Comparison of ENCODE assay signal across 22 cellular contexts in genomic region chr12:1807107-1807478, GRCh38. TPM values are rescaled to one million over a fixed set of nuclear protein-coding genes. Genes with fewer than 3 reads are reported as not detected.
DNase-seq lines count a peak whose midpoint lies in the region; ATAC-seq and TF ChIP-seq lines count a peak whose summit lies in the region.
"Had no signal": no experiment of that assay in that cellular context is flagged by ENCODE, and none has a peak within 500 bp of the region (broad histone marks: within the 10 kb centered on the region; RNA-seq: fewer than 3 reads in every experiment).

No MANE protein-coding gene starts in this region.

- H3K9me3 ChIP-seq in heart right ventricle (no peaks in the 10 kb centered on the region), aorta (ENCODE audit: control insufficient read depth, low read length) (no peaks in the 10 kb centered on the region)

- H3K4me3 Mint-ChIP-seq in activated T-helper 17 cell treated with anti-CD3 and anti-CD28 coated beads, Interleukin-2, amount 50 U/mL, for 72 hours = no peak overlapping the region
- H3K4me3 Mint-ChIP-seq in natural killer cell treated with Interleukin-12 subunit alpha and Interleukin-12 subunit beta and Interleukin-15 and Interleukin-18, amount 100 ng/mL, for 72 hours = no peak overlapping the region
- H3K4me3 Mint-ChIP-seq: GM23338 had no signal

- H3K36me3 ChIP-seq in heart right ventricle (no peaks in the 10 kb centered on the region), aorta (ENCODE audit: control insufficient read depth in 1 of 2, insufficient read depth in 2 of 2, low read length in 1 of 2) (no peaks in the 10 kb centered on the region)

- WGBS in heart right ventricle, 2 donors = 85 to 88% methylated on average over 5 of the region's 5 CpGs
- whole genome bisulfite sequencing in aorta, 2 donors = 91 to 95% methylated on average over 5 of the region's 5 CpGs

- H3K9me3 Mint-ChIP-seq in activated T-helper 17 cell treated with anti-CD3 and anti-CD28 coated beads, Interleukin-2, amount 50 U/mL, for 72 hours = peaks cover 5% of the 10 kb centered on the region
- no peaks in the 10 kb centered on the region for H3K9me3 Mint-ChIP-seq in natural killer cell treated with Interleukin-12 subunit alpha and Interleukin-12 subunit beta and Interleukin-15 and Interleukin-18, amount 100 ng/mL, for 72 hours
- H3K9me3 Mint-ChIP-seq: GM23338 had no signal

- ATAC-seq in left cardiac atrium (no peak), heart right ventricle (no peak), aorta (ENCODE audit: low FRiP score) (no peak)
- no peak for ATAC-seq in activated T-helper 17 cell treated with anti-CD3 and anti-CD28 coated beads, Interleukin-2, amount 50 U/mL, for 72 hours (replicated peaks)
- no peak for ATAC-seq in natural killer cell treated with Interleukin-12 subunit alpha and Interleukin-12 subunit beta and Interleukin-15 and Interleukin-18, amount 100 ng/mL, for 72 hours
- ATAC-seq: GM12878, GM23338 had no signal

- intact Hi-C loops in left cardiac atrium (cut with DNase I) (loop anchor here in 1 of 2 donors (5.0 kb wide), 1 partner anchor 110 kb away; the partner anchor contains the start of gene CACNA2D4), heart right ventricle (cut with DNase I) (loop anchor here in 4 of 10 donors (10.0 kb wide), 4 partner anchors 218 to 978 kb away; no protein-coding TSS in a partner anchor), aorta (cut with DNase I) (no loop called here)

- H3K4me3 ChIP-seq in heart right ventricle = no peak overlapping the region
- no peak overlapping the region for H3K4me3 ChIP-seq in aorta (ENCODE audit: low read length in 2 of 2)
- H3K4me3 ChIP-seq: GM12878, GM23338 had no signal

- H3K27me3 Mint-ChIP-seq in activated T-helper 17 cell treated with anti-CD3 and anti-CD28 coated beads, Interleukin-2, amount 50 U/mL, for 72 hours = no peaks in the 10 kb centered on the region
- no peaks in the 10 kb centered on the region for H3K27me3 Mint-ChIP-seq in natural killer cell treated with Interleukin-12 subunit alpha and Interleukin-12 subunit beta and Interleukin-15 and Interleukin-18, amount 100 ng/mL, for 72 hours

- H3K36me3 Mint-ChIP-seq in activated T-helper 17 cell treated with anti-CD3 and anti-CD28 coated beads, Interleukin-2, amount 50 U/mL, for 72 hours (ENCODE audit: low read depth) = no peaks in the 10 kb centered on the region
- H3K36me3 Mint-ChIP-seq in natural killer cell treated with Interleukin-12 subunit alpha and Interleukin-12 subunit beta and Interleukin-15 and Interleukin-18, amount 100 ng/mL, for 72 hours = no peaks in the 10 kb centered on the region

- peaks cover 3 to 58% (median 14%) of the 10 kb centered on the region in 9 donors for H3K4me1 ChIP-seq in heart right ventricle
- H3K4me1 ChIP-seq in aorta (ENCODE audit: control insufficient read depth in 1 of 2, insufficient read depth in 2 of 2, low read length in 2 of 2) = no peaks in the 10 kb centered on the region

- TF ChIP-seq CTCF in heart right ventricle (IDR thresholded peaks at IDR 0.05) = no peak

- peak; percentile 3 for DNase-seq in left cardiac atrium
- no peak for DNase-seq in heart right ventricle
- DNase-seq in natural killer cell treated with Interleukin-12 subunit alpha and Interleukin-12 subunit beta and Interleukin-15 and Interleukin-18, amount 100 ng/mL, for 72 hours (ENCODE audit: low spot score) = peak; percentile 37
- peak; percentile 29 to 59 for DNase-seq in aorta
- DNase-seq in RPMI8226 = no peak
- no peak for DNase-seq in hypothalamus (lab: John Stamatoyannopoulos, UW)
- DNase-seq in ureter (ENCODE audit: low spot score) = no peak
- DNase-seq: C1 segment of cervical spinal cord; DMS 273 treated with DMSO at 0.1 percent for 48 hours; GDM1; KBM-7; NCI-H1105 treated with DMSO at 0.1 percent for 48 hours; NCI-H1930; NCI-H2171; NCI-H446; NCI-H69; NK-92 treated with Interleukin-12 subunit alpha and Interleukin-12 subunit beta, amount 100 ng/mL, for 24 hours; SIG-M5 had no signal

- peaks cover 20% of the 10 kb centered on the region for H3K4me1 Mint-ChIP-seq in activated T-helper 17 cell treated with anti-CD3 and anti-CD28 coated beads, Interleukin-2, amount 50 U/mL, for 72 hours
- peaks cover 20 to 34% of the 10 kb centered on the region in 2 donors for H3K4me1 Mint-ChIP-seq in natural killer cell treated with Interleukin-12 subunit alpha and Interleukin-12 subunit beta and Interleukin-15 and Interleukin-18, amount 100 ng/mL, for 72 hours (ENCODE audit: low read depth in 2 of 2)
- H3K4me1 Mint-ChIP-seq: GM23338 had no signal

- no peak overlapping the region for H3K27ac ChIP-seq in heart right ventricle
- no peak overlapping the region for H3K27ac ChIP-seq in aorta (ENCODE audit: low read depth in 1 of 2, low read length in 2 of 2)

- peak overlapping the region; percentile 22 for H3K27ac Mint-ChIP-seq in activated T-helper 17 cell treated with anti-CD3 and anti-CD28 coated beads, Interleukin-2, amount 50 U/mL, for 72 hours
- no peak overlapping the region for H3K27ac Mint-ChIP-seq in natural killer cell treated with Interleukin-12 subunit alpha and Interleukin-12 subunit beta and Interleukin-15 and Interleukin-18, amount 100 ng/mL, for 72 hours
- H3K27ac Mint-ChIP-seq: GM23338 had no signal

- peaks cover 0 to 6% (median 0%) of the 10 kb centered on the region in 7 donors for H3K27me3 ChIP-seq in heart right ventricle
- H3K27me3 ChIP-seq in aorta (ENCODE audit: control insufficient read depth in 1 of 2, insufficient read depth in 2 of 2, low read length in 1 of 2) = no peaks in the 10 kb centered on the region

RNA-seq across cellular contexts. Expression of gene LRTM2, which starts 13.3 kb away (rescaled TPM):
- not detected for total RNA-seq in left cardiac atrium
- not detected for total RNA-seq in heart right ventricle
- not detected for polyA plus RNA-seq in heart right ventricle
- not detected for total RNA-seq in activated T-helper 17 cell treated with anti-CD3 and anti-CD28 coated beads, Interleukin-2, amount 50 U/mL, for 72 hours
- total RNA-seq in natural killer cell treated with Interleukin-12 subunit alpha and Interleukin-12 subunit beta and Interleukin-15 and Interleukin-18, amount 100 ng/mL, for 72 hours = not detected
- not detected for total RNA-seq in aorta
- polyA plus RNA-seq in aorta = not detected
- not detected for total RNA-seq in ureter
- total RNA-seq: GM12878, GM23338, OCI-LY7 had no signal

Comparison
In these comparisons a context has a peak if more than half of its experiments do, and no peak if none do; other contexts are left out.
1. DNase-seq: peak in left cardiac atrium (single experiment), natural killer cell treated with Interleukin-12 subunit alpha and Interleukin-12 subunit beta and Interleukin-15 and Interleukin-18, amount 100 ng/mL, for 72 hours (single experiment) and aorta (2 of 2); none in heart right ventricle (0 of 2), RPMI8226 (single experiment), hypothalamus (0 of 51) and ureter (single experiment).